8 cellular contexts compared by ENCODE assay signal in the genomic region with DNA sequence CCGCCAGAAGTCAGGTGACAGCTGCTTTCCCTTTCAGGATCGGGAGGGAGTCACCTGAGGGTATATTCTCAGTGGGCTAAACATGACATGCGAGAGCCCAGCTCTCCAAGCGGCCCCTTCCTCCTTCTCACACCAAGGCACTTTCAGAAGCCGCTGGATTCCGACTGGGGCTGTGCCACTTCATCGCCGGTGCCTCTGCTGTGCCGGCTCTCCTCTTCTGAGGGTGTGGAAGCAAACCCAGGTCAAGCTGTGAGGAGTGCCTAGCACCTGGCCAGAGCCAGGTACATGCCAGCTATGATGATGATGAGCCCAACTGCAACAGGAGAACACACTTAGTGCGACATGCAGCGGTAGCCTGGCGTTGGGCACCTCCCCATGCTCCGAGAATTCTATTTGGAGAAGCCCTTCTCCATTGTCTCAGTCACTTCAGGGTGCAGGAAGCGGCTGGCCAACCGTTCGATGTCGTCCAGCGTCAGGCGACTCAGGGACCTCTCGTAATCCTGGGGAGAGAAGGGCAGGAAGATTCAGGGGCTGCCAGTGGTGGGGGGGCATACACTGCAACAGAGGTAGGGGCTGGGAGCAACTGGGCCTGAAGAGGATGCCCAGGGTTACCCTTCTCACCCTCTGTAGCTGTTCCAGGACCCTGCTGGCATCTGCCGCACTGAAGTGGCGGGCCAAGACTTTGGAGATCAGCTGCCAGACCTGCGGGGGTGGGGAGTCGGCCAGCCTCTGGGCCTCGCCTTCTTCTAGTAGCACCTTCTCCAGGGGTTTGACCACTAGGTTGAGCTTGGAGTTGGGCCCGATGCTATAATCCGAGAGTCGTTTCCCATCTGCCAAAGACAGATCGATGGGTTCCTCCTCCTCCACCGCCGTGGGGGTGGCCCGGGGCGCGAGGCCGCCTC. TPM values are rescaled to one million over a fixed set of nuclear protein-coding genes. Genes with fewer than 3 reads are reported as not detected.
A peak's percentile ranks its signal among the peaks of the same experiment; 100 is the strongest.
DNase-seq lines count a peak whose midpoint lies in the region; ATAC-seq and TF ChIP-seq lines count a peak whose summit lies in the region.

No MANE protein-coding gene starts in this region.

- no peak for TF ChIP-seq POLR2A in HCT116 (IDR thresholded peaks at IDR 0.05; ENCODE audit: borderline replicate concordance, extremely low read depth, insufficient read depth, insufficient read length)

- H3K4me3 ChIP-seq in HCT116 (replicated peaks in 1 of 2; ENCODE audit: low read depth in 1 of 2, low read length in 2 of 2), result peak overlapping the region; percentile 59 to 67
- H3K4me3 ChIP-seq in mesodermal cell (ENCODE audit: extremely low read depth, insufficient read depth, low read length, poor library complexity, severe bottlenecking), result peak overlapping the region; percentile 46

- no peaks in the 10 kb centered on the region for H3K27me3 ChIP-seq in HCT116 (ENCODE audit: insufficient read depth, low read length)

- peaks cover 6% of the 10 kb centered on the region for H3K36me3 Mint-ChIP-seq in brain

- H3K27me3 Mint-ChIP-seq in brain, result peaks cover 7% of the 10 kb centered on the region

- peaks cover 21% of the 10 kb centered on the region for H3K4me1 Mint-ChIP-seq in brain

- H3K9me3 Mint-ChIP-seq in brain, result peaks cover 0 to 47% (median 13%) of the 10 kb centered on the region in 5 experiments

- DNase-seq in HCT116 (ENCODE audit: low read depth, low spot score), result no peak
- no peak for DNase-seq in COR-L47 (lab: John Stamatoyannopoulos, UW)
- no peak for DNase-seq in A172 (ENCODE audit: low spot score)

- H3K27ac Mint-ChIP-seq in brain, result peak overlapping the region in 2 of 5 experiments; percentile 73 to 82

- TSS peak; percentile 3 for BruUV-seq in HCT116 (replicated peaks; lab: Mats Ljungman, UMichigan)

- CTCF ChIA-PET in HCT116 (lab: Charles Lee), result no interaction called here

- TF ChIP-seq CTCF in 22Rv1 (IDR thresholded peaks at IDR 0.05) (no peak), HCT116 (IDR thresholded peaks at IDR 0.05 in 2 of 3, conservative IDR thresholded peaks at IDR 0.05 in 1 of 3; ENCODE audit: borderline replicate concordance in 1 of 3, insufficient read depth in 1 of 3, low read depth in 2 of 3, low read length in 2 of 3) (no peak), brain (conservative IDR thresholded peaks at IDR 0.05) (no peak)

- H3K9me3 ChIP-seq in HCT116 (ENCODE audit: control insufficient read depth in 1 of 2, insufficient read depth in 1 of 2, low read depth in 1 of 2, low read length in 2 of 2) (no peaks in the 10 kb centered on the region), mesodermal cell (ENCODE audit: control insufficient read depth, low read length) (no peaks in the 10 kb centered on the region)

- intact Hi-C loops in HCT116 (cut with micrococcal nuclease), result no loop called here

- ATAC-seq in HCT116 (no peak), GM19395 (IDR thresholded peaks at IDR 0.05; ENCODE audit: unreplicated experiment) (no peak), GM18861 (IDR thresholded peaks at IDR 0.05; ENCODE audit: unreplicated experiment) (no peak)

- TF ChIP-seq RAD21 in HCT116 (IDR thresholded peaks at IDR 0.05; ENCODE audit: low read depth), result no peak

- POLR2A ChIA-PET in HCT116 (lab: Charles Lee), result no interaction called here

- no peak overlapping the region for H2AFZ ChIP-seq in HCT116 (ENCODE audit: low read depth, low read length, poor library complexity, severe bottlenecking)

- peak overlapping the region; percentile 88 for H3K27ac ChIP-seq in 22Rv1
- H3K27ac ChIP-seq in HCT116 (ENCODE audit: low read depth, low read length), result peak overlapping the region; percentile 92
- H3K27ac ChIP-seq in mesodermal cell (ENCODE audit: low read depth, low read length, severe bottlenecking), result no peak overlapping the region

- 64 to 79% methylated on average over 11 to 15 of the region's 35 CpGs for WGBS in mesodermal cell (ENCODE audit: insufficient coverage in 2 of 2), 2 experiments

- peak overlapping the region; percentile 67 to 76 (median 76) for H3K4me3 Mint-ChIP-seq in brain

- H3K79me2 ChIP-seq in HCT116 (ENCODE audit: insufficient read depth, low read length), result peaks cover 15% of the 10 kb centered on the region

- H3K4me1 ChIP-seq in HCT116 (ENCODE audit: control insufficient read depth in 1 of 2, insufficient read depth in 2 of 2, low read length in 2 of 2) (peaks cover 7 to 32% of the 10 kb centered on the region in 2 experiments; a peak in 3 of 4 replicates), mesodermal cell (ENCODE audit: control insufficient read depth, insufficient read depth, low read length, poor library complexity, severe bottlenecking) (no peaks in the 10 kb centered on the region)

- RAD21 ChIA-PET in HCT116 (lab: Charles Lee; ENCODE audit: low non-redundant PET in 1 of 2, low total read pairs in 2 of 2, uncharacterized antibody in 2 of 2, unreplicated experiment in 2 of 2), result no interaction called here

- H3K36me3 ChIP-seq in HCT116 (ENCODE audit: control insufficient read depth in 1 of 2, insufficient read depth in 2 of 2, low read length in 2 of 2), result peaks cover 0 to 10% of the 10 kb centered on the region in 2 experiments; a peak in 1 of 4 replicates
- H3K36me3 ChIP-seq in mesodermal cell (ENCODE audit: control insufficient read depth, insufficient read depth, low read length), result peaks cover 31% of the 10 kb centered on the region

- H3K9ac ChIP-seq in HCT116 (ENCODE audit: low read length), result peak overlapping the region; percentile 77

- no peaks in the 10 kb centered on the region for H3K9me2 ChIP-seq in HCT116 (ENCODE audit: insufficient read depth)

- H3K4me2 ChIP-seq in HCT116 (ENCODE audit: low read length), result peak overlapping the region; percentile 74

- no peaks in the 10 kb centered on the region for H4K20me1 ChIP-seq in HCT116 (ENCODE audit: insufficient read depth)

TF ChIP-seq in HCT116, 20 proteins besides CTCF, POLR2A, EP300 and RAD21:
- TF ChIP-seq YY1 (IDR thresholded peaks at IDR 0.05; ENCODE audit: extremely low read depth, insufficient replicate concordance, low read depth, low read length), result no peak
- no peak for TF ChIP-seq ZFX (IDR thresholded peaks at IDR 0.05)
- no peak for TF ChIP-seq SP1 (IDR thresholded peaks at IDR 0.05; ENCODE audit: low read depth)
- no peak for TF ChIP-seq SRF (IDR thresholded peaks at IDR 0.05; ENCODE audit: low read depth)
- no peak for TF ChIP-seq EZH2phosphoT487 (IDR thresholded peaks at IDR 0.05; ENCODE audit: borderline replicate concordance)
- no peak for TF ChIP-seq SIN3A (IDR thresholded peaks at IDR 0.05; ENCODE audit: low read depth)
- no peak for TF ChIP-seq EGR1 (IDR thresholded peaks at IDR 0.05; ENCODE audit: low read depth)
- TF ChIP-seq, protein P1, sequence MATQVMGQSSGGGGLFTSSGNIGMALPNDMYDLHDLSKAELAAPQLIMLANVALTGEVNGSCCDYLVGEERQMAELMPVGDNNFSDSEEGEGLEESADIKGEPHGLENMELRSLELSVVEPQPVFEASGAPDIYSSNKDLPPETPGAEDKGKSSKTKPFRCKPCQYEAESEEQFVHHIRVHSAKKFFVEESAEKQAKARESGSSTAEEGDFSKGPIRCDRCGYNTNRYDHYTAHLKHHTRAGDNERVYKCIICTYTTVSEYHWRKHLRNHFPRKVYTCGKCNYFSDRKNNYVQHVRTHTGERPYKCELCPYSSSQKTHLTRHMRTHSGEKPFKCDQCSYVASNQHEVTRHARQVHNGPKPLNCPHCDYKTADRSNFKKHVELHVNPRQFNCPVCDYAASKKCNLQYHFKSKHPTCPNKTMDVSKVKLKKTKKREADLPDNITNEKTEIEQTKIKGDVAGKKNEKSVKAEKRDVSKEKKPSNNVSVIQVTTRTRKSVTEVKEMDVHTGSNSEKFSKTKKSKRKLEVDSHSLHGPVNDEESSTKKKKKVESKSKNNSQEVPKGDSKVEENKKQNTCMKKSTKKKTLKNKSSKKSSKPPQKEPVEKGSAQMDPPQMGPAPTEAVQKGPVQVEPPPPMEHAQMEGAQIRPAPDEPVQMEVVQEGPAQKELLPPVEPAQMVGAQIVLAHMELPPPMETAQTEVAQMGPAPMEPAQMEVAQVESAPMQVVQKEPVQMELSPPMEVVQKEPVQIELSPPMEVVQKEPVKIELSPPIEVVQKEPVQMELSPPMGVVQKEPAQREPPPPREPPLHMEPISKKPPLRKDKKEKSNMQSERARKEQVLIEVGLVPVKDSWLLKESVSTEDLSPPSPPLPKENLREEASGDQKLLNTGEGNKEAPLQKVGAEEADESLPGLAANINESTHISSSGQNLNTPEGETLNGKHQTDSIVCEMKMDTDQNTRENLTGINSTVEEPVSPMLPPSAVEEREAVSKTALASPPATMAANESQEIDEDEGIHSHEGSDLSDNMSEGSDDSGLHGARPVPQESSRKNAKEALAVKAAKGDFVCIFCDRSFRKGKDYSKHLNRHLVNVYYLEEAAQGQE (IDR thresholded peaks at IDR 0.05; ENCODE audit: low read depth), result no peak

RNA-seq across cellular contexts. Expression of a gene that starts 1.0 kb away (rescaled TPM):
- total RNA-seq in HCT116 (2021; ENCODE audit: unreplicated experiment), result 37.4 TPM
- polyA plus RNA-seq in HCT116 (2012), result 30.0 and 31.5 TPM in 2 replicates
- polyA plus RNA-seq in brain (ENCODE audit: insufficient read depth, low read depth, low replicate concordance), result 70.4 TPM
- polyA plus RNA-seq in mesodermal cell (2013, experiment 1 of 2), result 28.2 TPM
- 28.5 TPM for polyA plus RNA-seq in mesodermal cell (2013, experiment 2 of 2)
- 116 and 139 TPM in 2 replicates for total RNA-seq in A172 (2014; rRNA removed; shearing (Covaris generic))

RNA-seq across cellular contexts. Expression of a gene that starts 5.0 kb away (rescaled TPM):
- total RNA-seq in HCT116 (2021; ENCODE audit: unreplicated experiment), result 16.2 TPM
- 24.9 and 32.9 TPM in 2 replicates for polyA plus RNA-seq in HCT116 (2012)
- 12.1 TPM for polyA plus RNA-seq in brain (ENCODE audit: insufficient read depth, low read depth, low replicate concordance)
- polyA plus RNA-seq in mesodermal cell (2013, experiment 1 of 2), result 17.3 TPM
- polyA plus RNA-seq in mesodermal cell (2013, experiment 2 of 2), result 14.2 TPM
- 51.9 and 63.9 TPM in 2 replicates for total RNA-seq in A172 (2014; rRNA removed; shearing (Covaris generic))

RNA-seq across cellular contexts. Expression of a gene that starts 6.3 kb away (rescaled TPM):
- total RNA-seq in HCT116 (2021; ENCODE audit: unreplicated experiment), result 42.8 TPM
- 46.7 and 51.5 TPM in 2 replicates for polyA plus RNA-seq in HCT116 (2012)
- 63.1 TPM for polyA plus RNA-seq in brain (ENCODE audit: insufficient read depth, low read depth, low replicate concordance)
- 24.1 TPM for polyA plus RNA-seq in mesodermal cell (2013, experiment 1 of 2)
- polyA plus RNA-seq in mesodermal cell (2013, experiment 2 of 2), result 21.1 TPM
- total RNA-seq in A172 (2014; rRNA removed; shearing (Covaris generic)), result 70.5 and 109 TPM in 2 replicates

RNA-seq across cellular contexts. Expression of a gene that starts 27.3 kb away (rescaled TPM):
- 89.3 TPM for total RNA-seq in HCT116 (2021; ENCODE audit: unreplicated experiment)
- 81.6 and 98.2 TPM in 2 replicates for polyA plus RNA-seq in HCT116 (2012)
- 77.4 TPM for polyA plus RNA-seq in brain (ENCODE audit: insufficient read depth, low read depth, low replicate concordance)
- polyA plus RNA-seq in mesodermal cell (2013, experiment 1 of 2), result 45.2 TPM
- polyA plus RNA-seq in mesodermal cell (2013, experiment 2 of 2), result 47.4 TPM
- 9.7 and 14.3 TPM in 2 replicates for total RNA-seq in A172 (2014; rRNA removed; shearing (Covaris generic))

RNA-seq across cellular contexts. Expression of a gene that starts 30.6 kb away (rescaled TPM):
- 15.6 TPM for total RNA-seq in HCT116 (2021; ENCODE audit: unreplicated experiment)
- polyA plus RNA-seq in HCT116 (2012), result 16.2 and 16.9 TPM in 2 replicates
- 83.7 TPM for polyA plus RNA-seq in brain (ENCODE audit: insufficient read depth, low read depth, low replicate concordance)
- polyA plus RNA-seq in mesodermal cell (2013, experiment 1 of 2), result 32.9 TPM
- 29.1 TPM for polyA plus RNA-seq in mesodermal cell (2013, experiment 2 of 2)
- 47.1 and 47.5 TPM in 2 replicates for total RNA-seq in A172 (2014; rRNA removed; shearing (Covaris generic))
